In the genomic region with DNA sequence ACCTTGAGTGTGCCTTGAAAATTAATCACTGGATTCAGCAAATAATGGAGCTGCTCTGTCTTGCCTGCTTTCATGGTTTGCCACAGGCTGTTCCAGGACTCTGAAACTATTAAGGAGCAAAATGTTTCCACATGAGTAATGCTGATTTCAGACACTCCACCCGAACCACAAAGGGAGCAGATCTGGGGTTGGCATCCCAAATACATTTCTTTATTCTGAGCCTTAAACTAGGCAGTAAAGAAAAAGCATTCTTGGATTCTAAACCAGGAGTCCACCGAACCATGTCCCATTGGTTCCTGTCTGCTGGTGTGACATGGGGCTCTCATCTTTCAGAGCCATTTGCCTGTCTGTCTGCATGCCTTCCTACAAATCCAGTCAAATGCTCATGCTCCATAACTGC, we compare ENCODE assay signal across 11 cellular contexts. TPM values are rescaled to one million over a fixed set of nuclear protein-coding genes. Genes with fewer than 3 reads are reported as not detected.
DNase-seq lines count a peak whose midpoint lies in the region; TF ChIP-seq lines count a peak whose summit lies in the region.
"Had no signal": no experiment of that assay in that cellular context is flagged by ENCODE, and none has a peak within 500 bp of the region (broad histone marks: within the 10 kb centered on the region; RNA-seq: fewer than 3 reads in every experiment).

No MANE protein-coding gene starts in this region.

- no peaks in the 10 kb centered on the region for H3K27me3 Mint-ChIP-seq in progenitor cell of endocrine pancreas
- H3K27me3 Mint-ChIP-seq: CD4-positive, alpha-beta memory T cell had no signal

- no peaks in the 10 kb centered on the region for H3K4me1 Mint-ChIP-seq in progenitor cell of endocrine pancreas (ENCODE audit: low read depth)
- H3K4me1 Mint-ChIP-seq: CD4-positive, alpha-beta memory T cell had no signal

- H3K4me3 ChIP-seq in muscle layer of duodenum (ENCODE audit: low read depth in 1 of 2, low read length in 2 of 2) = no peak overlapping the region
- H3K4me3 ChIP-seq: thyroid gland had no signal

- no peaks in the 10 kb centered on the region for H3K9me3 ChIP-seq in muscle layer of duodenum (ENCODE audit: control insufficient read depth in 1 of 2, low read length in 2 of 2)
- H3K9me3 ChIP-seq: thyroid gland had no signal

- H3K4me1 ChIP-seq in muscle layer of duodenum (ENCODE audit: control insufficient read depth in 1 of 2, insufficient read depth in 2 of 2, low read length in 2 of 2) = peaks cover 0 to 8% of the 10 kb centered on the region in 2 donors
- H3K4me1 ChIP-seq: thyroid gland had no signal

- no peak overlapping the region for H3K27ac Mint-ChIP-seq in progenitor cell of endocrine pancreas

- no peaks in the 10 kb centered on the region for H3K27me3 ChIP-seq in muscle layer of duodenum (ENCODE audit: low read depth, low read length)
- H3K27me3 ChIP-seq: thyroid gland had no signal

- DNase-seq in AG08396 (ENCODE audit: low spot score) (peak; percentile 75), M059J (ENCODE audit: low read depth) (peak; percentile 82), epidermal melanocyte (ENCODE audit: insufficient read length, low spot score) (peak; percentile 64), anterior cingulate cortex (lab: John Stamatoyannopoulos, UW) (no peak), pons (ENCODE audit: low spot score) (no peak), DMS53 (lab: John Stamatoyannopoulos, UW) (no peak), progenitor cell of endocrine pancreas (ENCODE audit: low spot score, unreplicated experiment) (no peak)
- DNase-seq: CD4-positive, alpha-beta memory T cell; NCI-H2081; thyroid gland had no signal

- H3K27ac ChIP-seq in muscle layer of duodenum (ENCODE audit: low read length) = peak overlapping the region; percentile 16
- H3K27ac ChIP-seq: thyroid gland had no signal

- no peak for TF ChIP-seq CTCF in progenitor cell of endocrine pancreas (IDR thresholded peaks at IDR 0.05; ENCODE audit: unreplicated experiment)

- H3K4me3 Mint-ChIP-seq in progenitor cell of endocrine pancreas (ENCODE audit: low read depth) = no peak overlapping the region
- H3K4me3 Mint-ChIP-seq: CD4-positive, alpha-beta memory T cell had no signal

- peaks cover 0 to 5% of the 10 kb centered on the region in 2 donors for H3K36me3 ChIP-seq in muscle layer of duodenum (ENCODE audit: control insufficient read depth in 1 of 2, insufficient read depth in 2 of 2, low read length in 2 of 2)
- H3K36me3 ChIP-seq: thyroid gland had no signal

- H3K36me3 Mint-ChIP-seq in progenitor cell of endocrine pancreas (ENCODE audit: insufficient read depth) = peaks cover 20% of the 10 kb centered on the region

- no peaks in the 10 kb centered on the region for H3K9me3 Mint-ChIP-seq in progenitor cell of endocrine pancreas (ENCODE audit: low read depth)
- H3K9me3 Mint-ChIP-seq: CD4-positive, alpha-beta memory T cell had no signal

RNA-seq across cellular contexts. Expression of a gene that starts 10.1 kb away (rescaled TPM):
- total RNA-seq in M059J (2014; rRNA removed; shearing (Covaris generic)) = 1.1 and 1.3 TPM in 2 replicates
- 9.6 and 11.0 TPM in 2 replicates for total RNA-seq in progenitor cell of endocrine pancreas

RNA-seq across cellular contexts. Expression of a gene that starts 45.3 kb away (rescaled TPM):
- total RNA-seq in M059J (2014; rRNA removed; shearing (Covaris generic)) = 13.9 and 23.6 TPM in 2 replicates
- 22.0 and 22.1 TPM in 2 replicates for total RNA-seq in progenitor cell of endocrine pancreas

Comparison
In these comparisons a context has a peak if more than half of its experiments do, and no peak if none do; other contexts are left out.
1. DNase-seq: peak in AG08396 (single experiment), M059J (single experiment) and epidermal melanocyte (single experiment); none in anterior cingulate cortex (0 of 58), pons (single experiment), DMS53 (single experiment) and progenitor cell of endocrine pancreas (single experiment).